Comparison of ENCODE assay signal across 7 cellular contexts in genomic region chr6:161833099-161833860, GRCh38.
"Had no signal": no experiment of that assay in that cellular context is flagged by ENCODE, and none has a peak within 500 bp of the region (broad histone marks: within the 10 kb centered on the region; RNA-seq: fewer than 3 reads in every experiment).

No MANE protein-coding gene starts in this region.

- H3K36me3 Mint-ChIP-seq: IgD-negative memory B cell had no signal

- H3K9me3 Mint-ChIP-seq: IgD-negative memory B cell had no signal

- H3K4me1 Mint-ChIP-seq: IgD-negative memory B cell had no signal

- H3K27ac ChIP-seq: GM23248 had no signal

- H3K9ac ChIP-seq: GM23248 had no signal

- H3K4me3 Mint-ChIP-seq: HFFc6, IgD-negative memory B cell had no signal

- H3K36me3 ChIP-seq: HAP-1 had no signal

- H3K4me3 ChIP-seq: GM23248, HAP-1 had no signal

- H3K4me1 ChIP-seq: HAP-1 had no signal

- H3K9me3 ChIP-seq: HAP-1 had no signal

- H3K27ac Mint-ChIP-seq: HFFc6, IgD-negative memory B cell had no signal

- ATAC-seq: HCT116 had no signal

- H2AFZ ChIP-seq: GM23248 had no signal

- DNase-seq: GM23248, GOT3, H7, HFFc6 had no signal
